Comparison of ENCODE assay signal across 8 cellular contexts in the genomic region with DNA sequence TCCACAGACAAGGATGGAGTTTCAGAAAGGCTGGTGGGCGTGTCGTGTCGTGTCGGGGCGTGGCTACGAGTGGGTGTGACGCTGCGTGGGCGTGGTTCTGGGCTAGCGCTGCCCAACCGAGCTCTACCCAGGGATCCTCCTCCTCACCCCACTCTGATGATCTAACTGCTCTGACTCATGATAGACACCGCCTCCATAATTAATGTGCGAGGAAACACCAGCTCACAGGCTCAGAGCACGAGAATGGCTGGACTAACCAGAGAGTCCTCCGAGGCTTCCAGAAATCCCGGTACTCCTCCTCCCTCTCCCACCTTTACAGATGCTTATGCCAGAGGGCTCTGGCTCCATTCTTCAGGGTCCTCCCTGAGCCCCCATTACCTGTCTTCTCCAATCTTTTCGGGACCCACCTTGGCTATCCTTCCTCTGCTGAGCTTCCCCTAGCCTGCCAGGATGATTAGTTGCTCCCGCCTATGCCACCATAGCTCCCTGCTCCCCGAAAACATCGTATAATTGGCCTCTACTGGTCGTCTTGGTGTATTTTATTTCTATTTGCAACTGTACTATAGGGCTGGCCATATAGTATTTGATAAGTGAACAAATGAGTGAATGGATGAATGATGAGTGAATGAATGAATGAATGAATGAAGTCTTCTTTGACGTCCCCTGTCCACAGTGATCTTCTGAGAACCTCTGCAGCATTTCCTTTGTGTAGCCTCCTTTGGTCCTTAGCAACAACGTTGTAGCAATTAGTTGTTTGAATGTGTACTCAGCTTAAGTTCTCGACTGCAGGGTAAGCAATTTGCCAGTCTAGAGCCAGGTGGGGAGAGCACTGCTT. TPM values are rescaled to one million over a fixed set of nuclear protein-coding genes. Genes with fewer than 3 reads are reported as not detected.
A peak's percentile ranks its signal among the peaks of the same experiment; 100 is the strongest.
DNase-seq lines count a peak whose midpoint lies in the region; ATAC-seq and TF ChIP-seq lines count a peak whose summit lies in the region.

No MANE protein-coding gene starts in this region.

- no peaks in the 10 kb centered on the region for H3F3A ChIP-seq in SU-DHL-6 (ENCODE audit: insufficient read depth)

- no peak overlapping the region for H2AFZ ChIP-seq in SU-DHL-6 (ENCODE audit: low read depth, low read length, severe bottlenecking)

- H3K27me3 ChIP-seq in SU-DHL-6 (ENCODE audit: low read length) (no peaks in the 10 kb centered on the region), left ventricle myocardium inferior (ENCODE audit: low read depth) (peaks cover 11% of the 10 kb centered on the region)

- H3K36me3 ChIP-seq in SU-DHL-6 (ENCODE audit: low read length), result no peaks in the 10 kb centered on the region
- H3K36me3 ChIP-seq in left ventricle myocardium inferior, result no peaks in the 10 kb centered on the region

- in situ Hi-C loops in GM13976 (cut with MboI; ENCODE audit: low sequenced_read_pairs, unreplicated experiment), result no loop called here

- DNase-seq in GM13976 (ENCODE audit: low spot score) (peak; percentile 63), NAMALWA (ENCODE audit: low spot score) (peak; percentile 95), amniotic stem cell (lab: John Stamatoyannopoulos, UW) (peak; percentile 36), left ventricle myocardium inferior (peak; percentile 79), pulmonary artery endothelial cell (ENCODE audit: low read depth, low spot score) (peak; percentile 69)

- H3K4me3 ChIP-seq in SU-DHL-6 (ENCODE audit: insufficient read depth, low read length, poor library complexity, severe bottlenecking) (no peak overlapping the region), left ventricle myocardium inferior (no peak overlapping the region)

- H4K20me1 ChIP-seq in SU-DHL-6 (ENCODE audit: low read depth, low read length), result no peaks in the 10 kb centered on the region

- H3K9ac ChIP-seq in SU-DHL-6 (ENCODE audit: low read length), result no peak overlapping the region

- no peaks in the 10 kb centered on the region for H3K9me2 ChIP-seq in SU-DHL-6 (replicated peaks; ENCODE audit: insufficient read depth, low read length)

- ATAC-seq in GM21723 (IDR thresholded peaks at IDR 0.05; ENCODE audit: unreplicated experiment) (no peak), HG03565 (IDR thresholded peaks at IDR 0.05; ENCODE audit: unreplicated experiment) (no peak)

- H3K27ac ChIP-seq in SU-DHL-6 (ENCODE audit: low read depth, low read length) (no peak overlapping the region), left ventricle myocardium inferior (replicated peaks) (no peak overlapping the region)

- peak overlapping the region; percentile 30 for H3K4me2 ChIP-seq in SU-DHL-6 (ENCODE audit: low read depth, low read length, poor library complexity, severe bottlenecking)

- H3K79me2 ChIP-seq in SU-DHL-6 (ENCODE audit: insufficient read depth, low read length), result no peaks in the 10 kb centered on the region

- H3K9me3 ChIP-seq in SU-DHL-6 (ENCODE audit: insufficient read depth, low read length) (no peaks in the 10 kb centered on the region), left ventricle myocardium inferior (replicated peaks) (no peaks in the 10 kb centered on the region)

- peaks cover 6% of the 10 kb centered on the region for H3K4me1 ChIP-seq in left ventricle myocardium inferior

- TF ChIP-seq CTCF in GM13976 (IDR thresholded peaks at IDR 0.05; ENCODE audit: borderline replicate concordance, control extremely low read depth, extremely low read depth, insufficient read depth, missing control alignments) (no peak), SU-DHL-6 (IDR thresholded peaks at IDR 0.05; ENCODE audit: insufficient read depth, low read length, poor library complexity, severe bottlenecking) (no peak), left ventricle myocardium inferior (IDR thresholded peaks at IDR 0.05; ENCODE audit: borderline replicate concordance) (no peak)

- intact Hi-C loops in left ventricle myocardium inferior (cut with micrococcal nuclease), result loop anchor here (10.0 kb wide), 1 partner anchor 63 kb away; no protein-coding TSS in a partner anchor

RNA-seq across cellular contexts. Expression of gene TMPRSS13, which starts 21.7 kb away (rescaled TPM):
- total RNA-seq in left ventricle myocardium inferior, result not detected
- total RNA-seq in pulmonary artery endothelial cell, result not detected in 2 replicates

RNA-seq across cellular contexts. Expression of gene FXYD6, which starts 31.0 kb away (rescaled TPM):
- total RNA-seq in left ventricle myocardium inferior, result 30.2 TPM
- 0.07 and 0.26 TPM in 2 replicates for total RNA-seq in pulmonary artery endothelial cell

Comparison
In these comparisons a context has a peak if more than half of its experiments do, and no peak if none do; other contexts are left out.
1. DNase-seq: peak in every context shown above with its lines; median percentile 95 in NAMALWA; 79 in left ventricle myocardium inferior; 69 in pulmonary artery endothelial cell; 63 in GM13976; 36 in amniotic stem cell.
2. RNA of gene FXYD6, which starts 31.0 kb away (total RNA-seq): 30.2 TPM in left ventricle myocardium inferior (single experiment); 0.07 to 0.26 TPM in pulmonary artery endothelial cell; every median in the first group is over 10 times any median in the second.